In genomic region chr17:82022310-82022980, GRCh38 we compare ENCODE assay signal across 8 cellular contexts. TPM values are rescaled to one million over a fixed set of nuclear protein-coding genes. Genes with fewer than 3 reads are reported as not detected.
DNase-seq lines count a peak whose midpoint lies in the region; ATAC-seq, FAIRE-seq and TF ChIP-seq lines count a peak whose summit lies in the region.

Gene CENPX (minus strand): TSS chr17:82022878. CDS start chr17:82022861, 17 bp downstream.

- H3K4me1 Mint-ChIP-seq in T-helper 17 cell, result peaks cover 19% of the 10 kb centered on the region
- peaks cover 11% of the 10 kb centered on the region for H3K4me1 Mint-ChIP-seq in progenitor cell of endocrine pancreas (ENCODE audit: low read depth)

- no peaks in the 10 kb centered on the region for H3K36me3 Mint-ChIP-seq in T-helper 17 cell (ENCODE audit: low read depth)
- H3K36me3 Mint-ChIP-seq in progenitor cell of endocrine pancreas (ENCODE audit: insufficient read depth), result peaks cover 6% of the 10 kb centered on the region

- no peak for FAIRE-seq in frontal cortex (lab: Jason Lieb, UNC)

- no peak within 1 kb of the TSS for H3K27ac ChIP-seq in AG04450 (ENCODE audit: low read depth, low read length)

- H3K4me3 Mint-ChIP-seq in T-helper 17 cell (peak within 1 kb of the TSS; percentile 87), progenitor cell of endocrine pancreas (ENCODE audit: low read depth) (peak within 1 kb of the TSS; percentile 79)

- H3K9me3 ChIP-seq in AG04450 (ENCODE audit: control insufficient read depth, insufficient read depth, low read length) (no peaks in the 10 kb centered on the region; the same call in 1 of the 2 replicates), T-helper 17 cell (ENCODE audit: control insufficient read depth, low read length, poor library complexity, severe bottlenecking) (no peaks in the 10 kb centered on the region)

- ATAC-seq in GM21717 (IDR thresholded peaks at IDR 0.05; ENCODE audit: unreplicated experiment), result peak; percentile 1
- ATAC-seq in T-helper 17 cell, result no peak
- ATAC-seq in GM18907 (IDR thresholded peaks at IDR 0.05; ENCODE audit: unreplicated experiment), result no peak

- TF ChIP-seq CTCF in AG04450 (IDR thresholded peaks at IDR 0.05; ENCODE audit: low read depth, low read length), result no peak
- no peak for TF ChIP-seq CTCF in progenitor cell of endocrine pancreas (IDR thresholded peaks at IDR 0.05; ENCODE audit: unreplicated experiment)

- CTCF ChIA-PET in AG04450 (lab: Charles Lee), result interaction anchor here (0.6 to 4.5 kb wide), 5 partner anchors 15 to 200 kb away, joined by 3 to 34 read pairs (median 5); partner anchors contain the start of gene DCXR

- no peaks in the 10 kb centered on the region for H3K9me3 Mint-ChIP-seq in progenitor cell of endocrine pancreas (ENCODE audit: low read depth)

- no peaks in the 10 kb centered on the region for H3K27me3 Mint-ChIP-seq in T-helper 17 cell
- no peaks in the 10 kb centered on the region for H3K27me3 Mint-ChIP-seq in progenitor cell of endocrine pancreas

- H3K27ac Mint-ChIP-seq in T-helper 17 cell (peak within 1 kb of the TSS; percentile 41), progenitor cell of endocrine pancreas (peak within 1 kb of the TSS; percentile 67)

- no peaks in the 10 kb centered on the region for H3K27me3 ChIP-seq in AG04450 (ENCODE audit: control insufficient read depth, insufficient read depth, low read length)

- no peak for DNase-seq in AG04450 (ENCODE audit: low read depth, low spot score)
- no peak for DNase-seq in T-helper 17 cell
- no peak for DNase-seq in frontal cortex (ENCODE audit: low spot score in 2 of 2)
- DNase-seq in progenitor cell of endocrine pancreas (ENCODE audit: low spot score, unreplicated experiment), result peak; percentile 47
- no peak for DNase-seq in SIG-M5 treated with dmso at 0.1 percent for 504 hours (lab: John Stamatoyannopoulos, UW; ENCODE audit: unreplicated experiment)
- no peak for DNase-seq in NOMO-1 treated with DMSO at 0.1 percent for 48 hours (lab: John Stamatoyannopoulos, UW; ENCODE audit: unreplicated experiment)

- peak within 1 kb of the TSS; percentile 80 for H3K4me3 ChIP-seq in AG04450 (ENCODE audit: low read depth, low read length)

- POLR2A ChIA-PET in AG04450 (lab: Yijun Ruan, JAX), result interaction anchor here (0.7 to 1.9 kb wide), 7 partner anchors 15 to 1154 kb away, joined by 3 to 10 read pairs (median 4); partner anchors contain the start of genes DCXR and FASN

RNA-seq across cellular contexts. Expression of gene CENPX, which starts in this region (rescaled TPM):
- 32.5 and 42.2 TPM in 2 replicates for polyA plus RNA-seq in AG04450 (2011; rRNA removed)
- polyA minus RNA-seq in AG04450 (2011; rRNA and poly(A)+ RNA removed), result 11.0 and 13.9 TPM in 2 replicates
- total RNA-seq in T-helper 17 cell (10 to 100 TPM; 20.9 to 21.1 TPM), frontal cortex (31.0 TPM), progenitor cell of endocrine pancreas (64.1 and 66.2 TPM in 2 replicates)
